ENCODE assay signal across 10 cellular contexts in genomic region chr2:152046940-152047339, GRCh38. TPM values are rescaled to one million over a fixed set of nuclear protein-coding genes. Genes with fewer than 3 reads are reported as not detected.
DNase-seq lines count a peak whose midpoint lies in the region; ATAC-seq and TF ChIP-seq lines count a peak whose summit lies in the region.
"Had no signal": no experiment of that assay in that cellular context is flagged by ENCODE, and none has a peak within 500 bp of the region (broad histone marks: within the 10 kb centered on the region; RNA-seq: fewer than 3 reads in every experiment).

No MANE protein-coding gene starts in this region.

- no peaks in the 10 kb centered on the region for H3K27me3 ChIP-seq in breast epithelium
- H3K27me3 ChIP-seq in lower lobe of right lung (ENCODE audit: low read depth) = no peaks in the 10 kb centered on the region

- CTCF ChIA-PET in MCF 10A (lab: Yijun Ruan, JAX) = interaction anchor here (0.6 to 6.9 kb wide), 5 partner anchors 9 to 142 kb away, joined by 3 to 47 read pairs (median 4); no protein-coding TSS in a partner anchor

- peaks cover 47% of the 10 kb centered on the region for H3K27me3 Mint-ChIP-seq in MCF 10A (ENCODE audit: insufficient read depth, unreplicated experiment)
- H3K27me3 Mint-ChIP-seq in stimulated activated naive B cell treated with anti-CD40 and anti-IgM and Interleukin-4, amounts not matched to agents 10 μg/mL and 1 μg/mL and 100 μg/mL, for 72 hours = no peaks in the 10 kb centered on the region

- intact Hi-C loops in breast epithelium (cut with DNase I; ENCODE audit: low total_unique reads) (no loop called here), MCF 10A (cut with micrococcal nuclease) (no loop called here), lower lobe of right lung (cut with DNase I) (no loop called here), Right ventricle myocardium inferior (cut with DNase I) (no loop called here)

- no peak for TF ChIP-seq POLR2A in breast epithelium (IDR thresholded peaks at IDR 0.05)

- no peak overlapping the region for H3K4me3 Mint-ChIP-seq in MCF 10A (ENCODE audit: unreplicated experiment)
- peak overlapping the region in 1 of 2 donors; percentile 32 for H3K4me3 Mint-ChIP-seq in stimulated activated naive B cell treated with anti-CD40 and anti-IgM and Interleukin-4, amounts not matched to agents 10 μg/mL and 1 μg/mL and 100 μg/mL, for 72 hours
- H3K4me3 Mint-ChIP-seq: brain had no signal

- no peak overlapping the region for H3K27ac Mint-ChIP-seq in MCF 10A (ENCODE audit: low read depth, unreplicated experiment)
- peak overlapping the region; percentile 89 for H3K27ac Mint-ChIP-seq in stimulated activated naive B cell treated with anti-CD40 and anti-IgM and Interleukin-4, amounts not matched to agents 10 μg/mL and 1 μg/mL and 100 μg/mL, for 72 hours
- H3K27ac Mint-ChIP-seq: brain had no signal

- DNase-seq in breast epithelium (ENCODE audit: low spot score in 2 of 2) (no peak), MCF 10A (ENCODE audit: unreplicated experiment) (no peak), lower lobe of right lung (no peak), amygdala (lab: John Stamatoyannopoulos, UW) (no peak), Right ventricle myocardium inferior (ENCODE audit: missing footprints) (no peak)
- DNase-seq in stimulated activated naive B cell treated with anti-CD40 and anti-IgM and Interleukin-4, amounts not matched to agents 10 μg/mL and 1 μg/mL and 100 μg/mL, for 72 hours = peak; percentile 32
- DNase-seq: NCI-H446 treated with DMSO at 0.1 percent for 48 hours had no signal

- H3K4me3 ChIP-seq in breast epithelium (no peak overlapping the region), lower lobe of right lung (no peak overlapping the region)

- no TSS peak for BruUV-seq in MCF 10A (replicated peaks; lab: Mats Ljungman, UMichigan)

- no peaks in the 10 kb centered on the region for H3K36me3 ChIP-seq in breast epithelium
- no peaks in the 10 kb centered on the region for H3K36me3 ChIP-seq in lower lobe of right lung

- H3K9me3 ChIP-seq in breast epithelium (no peaks in the 10 kb centered on the region), lower lobe of right lung (no peaks in the 10 kb centered on the region)

- H3K9me3 Mint-ChIP-seq in MCF 10A (ENCODE audit: unreplicated experiment) = no peaks in the 10 kb centered on the region
- H3K9me3 Mint-ChIP-seq in stimulated activated naive B cell treated with anti-CD40 and anti-IgM and Interleukin-4, amounts not matched to agents 10 μg/mL and 1 μg/mL and 100 μg/mL, for 72 hours = no peaks in the 10 kb centered on the region
- H3K9me3 Mint-ChIP-seq: brain had no signal

- TF ChIP-seq CTCF in breast epithelium (IDR thresholded peaks at IDR 0.05) = no peak
- no peak for TF ChIP-seq CTCF in MCF 10A (IDR thresholded peaks at IDR 0.05; ENCODE audit: unreplicated experiment)
- TF ChIP-seq CTCF in lower lobe of right lung (IDR thresholded peaks at IDR 0.05) = no peak

- peak; percentile 52 for ATAC-seq in HG02588 (IDR thresholded peaks at IDR 0.05; ENCODE audit: unreplicated experiment)
- ATAC-seq in HG03457 (IDR thresholded peaks at IDR 0.05; ENCODE audit: unreplicated experiment) = peak; percentile 70
- peak; percentile 84 to 85 for ATAC-seq in stimulated activated naive B cell treated with anti-CD40 and anti-IgM and Interleukin-4, amounts not matched to agents 10 μg/mL and 1 μg/mL and 100 μg/mL, for 72 hours (replicated peaks)
- ATAC-seq in lower lobe of right lung = no peak
- ATAC-seq in Right ventricle myocardium inferior = no peak

- no peaks in the 10 kb centered on the region for H3K36me3 Mint-ChIP-seq in MCF 10A (ENCODE audit: insufficient read depth, unreplicated experiment)
- H3K36me3 Mint-ChIP-seq in stimulated activated naive B cell treated with anti-CD40 and anti-IgM and Interleukin-4, amounts not matched to agents 10 μg/mL and 1 μg/mL and 100 μg/mL, for 72 hours = peaks cover 3% of the 10 kb centered on the region in 2 donors
- H3K36me3 Mint-ChIP-seq: brain had no signal

- H3K27ac ChIP-seq in breast epithelium (peak overlapping the region; percentile 21 to 58), lower lobe of right lung (no peak overlapping the region)

- H3K4me1 Mint-ChIP-seq in MCF 10A (ENCODE audit: insufficient read depth, unreplicated experiment) = no peaks in the 10 kb centered on the region
- H3K4me1 Mint-ChIP-seq in stimulated activated naive B cell treated with anti-CD40 and anti-IgM and Interleukin-4, amounts not matched to agents 10 μg/mL and 1 μg/mL and 100 μg/mL, for 72 hours = peaks cover 50 to 86% of the 10 kb centered on the region in 2 donors

- no peaks in the 10 kb centered on the region for H3K4me1 ChIP-seq in breast epithelium
- H3K4me1 ChIP-seq in lower lobe of right lung = no peaks in the 10 kb centered on the region

- POLR2A ChIA-PET in MCF 10A (lab: Yijun Ruan, JAX) = interaction anchor here (0.7 to 1.9 kb wide), 3 partner anchors 16 to 142 kb away, joined by 3 to 6 read pairs (median 3); no protein-coding TSS in a partner anchor

RNA-seq across cellular contexts. Expression of gene CACNB4, which starts 51.9 kb away (rescaled TPM):
- 10 to 100 TPM in 2 of 3 donors, 1 to 10 TPM in 1; 1.6 to 17.7 (median 11.5) TPM for total RNA-seq in breast epithelium
- total RNA-seq in MCF 10A (2022) = 0.29 and 0.49 TPM in 2 replicates
- 17.3 TPM for total RNA-seq in lower lobe of right lung
- 0.35 TPM for total RNA-seq in Right ventricle myocardium inferior

Comparison
In these comparisons a context has a peak if more than half of its experiments do, and no peak if none do; other contexts are left out.
1. ATAC-seq: peak in HG02588 (single experiment), HG03457 (single experiment) and stimulated activated naive B cell treated with anti-CD40 and anti-IgM and Interleukin-4, amounts not matched to agents 10 μg/mL and 1 μg/mL and 100 μg/mL, for 72 hours (2 of 2); none in lower lobe of right lung (0 of 2) and Right ventricle myocardium inferior (single experiment).